In the genomic region with DNA sequence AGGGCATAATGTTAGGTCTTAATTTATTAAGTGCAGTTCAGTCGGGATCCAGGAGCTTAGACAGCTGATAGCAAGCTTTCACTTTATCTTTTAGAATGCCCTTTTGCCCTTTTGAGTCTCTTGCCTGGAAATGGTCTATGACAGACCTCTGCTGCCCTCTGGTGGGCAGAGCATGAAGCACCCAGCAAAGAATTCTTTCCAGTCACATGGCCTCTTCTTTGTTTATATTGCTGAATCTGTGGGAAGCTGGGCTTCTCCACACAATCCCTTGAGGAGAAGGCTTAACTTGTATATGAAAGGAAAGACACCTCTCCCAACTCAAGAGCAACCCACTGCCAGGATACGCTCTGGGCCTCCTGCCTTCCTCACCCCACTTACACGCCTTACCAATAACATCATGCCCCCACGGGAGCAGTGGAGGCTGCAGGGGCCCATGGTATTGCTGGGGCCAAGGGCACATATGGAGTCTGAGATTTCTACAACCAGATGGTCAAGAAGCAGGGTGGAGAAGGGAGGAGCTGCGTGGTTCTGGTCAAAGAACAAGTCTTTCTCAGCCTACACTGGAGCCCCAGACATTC, we compare ENCODE assay signal across 8 cellular contexts. TPM values are rescaled to one million over a fixed set of nuclear protein-coding genes. Genes with fewer than 3 reads are reported as not detected.
A peak's percentile ranks its signal among the peaks of the same experiment; 100 is the strongest.
DNase-seq lines count a peak whose midpoint lies in the region; ATAC-seq and TF ChIP-seq lines count a peak whose summit lies in the region.

No MANE protein-coding gene starts in this region.

- peak; percentile 98 for TF ChIP-seq CTCF in fibroblast of mammary gland (conservative IDR thresholded peaks at IDR 0.05; ENCODE audit: control insufficient read depth, insufficient read depth, low read depth, low read length)
- peak; percentile 93 to 99 (median 93) for TF ChIP-seq CTCF in nephron (IDR thresholded peaks at IDR 0.05; ENCODE audit: unreplicated experiment in 3 of 3)

- peak; percentile 70 for ATAC-seq in stimulated activated memory B cell treated with anti-CD40 and anti-IgM and Interleukin-4, amounts not matched to agents 10 μg/mL and 1 μg/mL and 100 μg/mL, for 72 hours
- no peak for ATAC-seq in HG03342 (IDR thresholded peaks at IDR 0.05; ENCODE audit: unreplicated experiment)

- no peaks in the 10 kb centered on the region for H3K27me3 Mint-ChIP-seq in nephron (ENCODE audit: low read depth)
- H3K27me3 Mint-ChIP-seq in stimulated activated memory B cell treated with anti-CD40 and anti-IgM and Interleukin-4, amounts not matched to agents 10 μg/mL and 1 μg/mL and 100 μg/mL, for 72 hours: peaks cover 23% of the 10 kb centered on the region

- no peak overlapping the region for H3K4me3 Mint-ChIP-seq in nephron
- H3K4me3 Mint-ChIP-seq in stimulated activated memory B cell treated with anti-CD40 and anti-IgM and Interleukin-4, amounts not matched to agents 10 μg/mL and 1 μg/mL and 100 μg/mL, for 72 hours: no peak overlapping the region

- no peaks in the 10 kb centered on the region for H3K36me3 Mint-ChIP-seq in nephron (ENCODE audit: low read depth)
- H3K36me3 Mint-ChIP-seq in stimulated activated memory B cell treated with anti-CD40 and anti-IgM and Interleukin-4, amounts not matched to agents 10 μg/mL and 1 μg/mL and 100 μg/mL, for 72 hours: no peaks in the 10 kb centered on the region

- H3K9me3 Mint-ChIP-seq in nephron: no peaks in the 10 kb centered on the region
- H3K9me3 Mint-ChIP-seq in stimulated activated memory B cell treated with anti-CD40 and anti-IgM and Interleukin-4, amounts not matched to agents 10 μg/mL and 1 μg/mL and 100 μg/mL, for 72 hours: no peaks in the 10 kb centered on the region

- DNase-seq in DMS153 (lab: John Stamatoyannopoulos, UW): peak; percentile 73
- DNase-seq in KBM-7: peak; percentile 84
- DNase-seq in activated T-cell treated with anti-CD3 and anti-CD28 coated beads, Interleukin-2, amount 50 U/mL, for 1 hour: peak; percentile 80
- DNase-seq in fibroblast of mammary gland (ENCODE audit: low read depth): peak; percentile 81

- in situ Hi-C loops in KBM-7 (cut with MboI; ENCODE audit: low pct_unique_long_range_greater_than_20kb, low sequenced_read_pairs): loop anchor here (25.0 kb wide), 2 partner anchors 159 to 459 kb away; a partner anchor contains a TSS

- no peak overlapping the region for H3K4me3 ChIP-seq in fibroblast of mammary gland (ENCODE audit: control insufficient read depth, low read depth, low read length)

- peak overlapping the region; percentile 41 to 84 (median 75) for H3K27ac Mint-ChIP-seq in nephron
- peak overlapping the region; percentile 25 for H3K27ac Mint-ChIP-seq in stimulated activated memory B cell treated with anti-CD40 and anti-IgM and Interleukin-4, amounts not matched to agents 10 μg/mL and 1 μg/mL and 100 μg/mL, for 72 hours

- peaks cover 17% of the 10 kb centered on the region for H3K4me1 Mint-ChIP-seq in nephron
- peaks cover 3% of the 10 kb centered on the region for H3K4me1 Mint-ChIP-seq in stimulated activated memory B cell treated with anti-CD40 and anti-IgM and Interleukin-4, amounts not matched to agents 10 μg/mL and 1 μg/mL and 100 μg/mL, for 72 hours

TF ChIP-seq in PFSK-1, 5 proteins besides CTCF, POLR2A, EP300 and RAD21:
- TF ChIP-seq POLR2AphosphoS5 (IDR thresholded peaks at IDR 0.05; ENCODE audit: low read depth, low read length) (no peak), SIN3A (IDR thresholded peaks at IDR 0.05; ENCODE audit: borderline replicate concordance, insufficient read depth, low read length) (0 out of 2 replicates have a peak, but pooled peaks have one; percentile 39)

RNA-seq across cellular contexts. Expression of a gene that starts 20.4 kb away (rescaled TPM):
- polyA plus RNA-seq in PFSK-1 (2012; ENCODE audit: insufficient read length, low read depth): not detected

RNA-seq across cellular contexts. Expression of a gene that starts 20.5 kb away (rescaled TPM):
- polyA plus RNA-seq in PFSK-1 (2012; ENCODE audit: insufficient read length, low read depth): 37.8 TPM

RNA-seq across cellular contexts. Expression of a gene that starts 41.2 kb away (rescaled TPM):
- 77.8 TPM for polyA plus RNA-seq in PFSK-1 (2012; ENCODE audit: insufficient read length, low read depth)

RNA-seq across cellular contexts. Expression of a gene that starts 49.1 kb away (rescaled TPM):
- polyA plus RNA-seq in PFSK-1 (2012; ENCODE audit: insufficient read length, low read depth): not detected

RNA-seq across cellular contexts. Expression of a gene that starts 55.8 kb away (rescaled TPM):
- polyA plus RNA-seq in PFSK-1 (2012; ENCODE audit: insufficient read length, low read depth): 0.67 TPM
